8 cellular contexts compared by ENCODE assay signal in genomic region chr12:95336387-95337067, GRCh38.
DNase-seq lines count a peak whose midpoint lies in the region; ATAC-seq lines count a peak whose summit lies in the region.

No MANE protein-coding gene starts in this region.

- peak overlapping the region; percentile 62 for H3K27ac ChIP-seq in cingulate gyrus (ENCODE audit: low read depth, low read length)

- ATAC-seq in GM18517 (IDR thresholded peaks at IDR 0.05; ENCODE audit: unreplicated experiment) (no peak), HG02884 (IDR thresholded peaks at IDR 0.05; ENCODE audit: unreplicated experiment) (no peak)

- DNase-seq in H4 (ENCODE audit: low spot score): peak; percentile 62
- peak; percentile 76 for DNase-seq in NCI-H748 (lab: John Stamatoyannopoulos, UW; ENCODE audit: unreplicated experiment)
- peak; percentile 70 for DNase-seq in kidney glomerular epithelial cell (lab: John Stamatoyannopoulos, UW)
- peak; percentile 86 for DNase-seq in superior temporal gyrus (ENCODE audit: extremely low spot score)
- no peak for DNase-seq in activated CD8-positive, alpha-beta memory T cell treated with anti-CD3 and anti-CD28 coated beads for 24 hours
